Comparison of ENCODE assay signal across 16 cellular contexts in the genomic region with DNA sequence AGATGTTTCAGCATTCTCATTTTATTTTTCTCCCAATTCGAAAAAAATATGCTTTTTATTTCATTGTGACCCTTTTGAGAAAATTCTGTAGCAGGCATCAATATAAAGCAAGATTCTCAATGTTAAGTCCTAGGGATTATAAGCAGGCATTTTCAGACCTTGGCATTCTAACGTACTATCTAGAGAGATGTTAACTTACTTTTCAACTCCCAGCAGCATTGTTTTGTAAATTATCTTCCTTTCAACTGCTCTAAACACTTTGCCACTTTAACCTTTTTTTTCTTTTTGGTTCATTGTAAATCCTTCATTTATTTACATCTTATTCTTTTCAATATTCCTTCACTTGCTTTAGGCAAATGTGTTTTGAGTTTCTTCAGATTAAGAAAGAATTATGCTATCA.
"Had no signal": no experiment of that assay in that cellular context is flagged by ENCODE, and none has a peak within 500 bp of the region (broad histone marks: within the 10 kb centered on the region; RNA-seq: fewer than 3 reads in every experiment).

No MANE protein-coding gene starts in this region.

- ATAC-seq: activated CD8-positive, alpha-beta memory T cell treated with anti-CD3 and anti-CD28 coated beads, Interleukin-2, amount 10 ng/mL, durations not matched to agents 7 days and 5 days; activated T-cell treated with anti-CD3 and anti-CD28 coated beads, Interleukin-2, amount 50 U/mL, for 4 hours; left colon had no signal

- H3K4me3 Mint-ChIP-seq: activated CD8-positive, alpha-beta memory T cell treated with anti-CD3 and anti-CD28 coated beads, Interleukin-2, amount 10 ng/mL, durations not matched to agents 7 days and 5 days; activated naive CD8-positive, alpha-beta T cell treated with anti-CD3 and anti-CD28 coated beads, Interleukin-2, amount 10 ng/mL, durations not matched to agents 7 days and 5 days; activated T-cell treated with anti-CD3 and anti-CD28 coated beads, Interleukin-2, amount 50 U/mL, for 4 hours; T-helper 2 cell treated with Interferon-gamma antibody and Interleukin-4, amounts not matched to agents 5 μg/mL and 100 μg/mL, for 36 hours had no signal

- H3K27me3 Mint-ChIP-seq: activated CD8-positive, alpha-beta memory T cell treated with anti-CD3 and anti-CD28 coated beads, Interleukin-2, amount 10 ng/mL, durations not matched to agents 7 days and 5 days; activated naive CD8-positive, alpha-beta T cell treated with anti-CD3 and anti-CD28 coated beads, Interleukin-2, amount 10 ng/mL, durations not matched to agents 7 days and 5 days; progenitor cell of endocrine pancreas had no signal

- H3K9me3 Mint-ChIP-seq: activated naive CD8-positive, alpha-beta T cell treated with anti-CD3 and anti-CD28 coated beads, Interleukin-2, amount 10 ng/mL, durations not matched to agents 7 days and 5 days; T-helper 2 cell treated with Interferon-gamma antibody and Interleukin-4, amounts not matched to agents 5 μg/mL and 100 μg/mL, for 36 hours had no signal

- H3K36me3 Mint-ChIP-seq: activated CD8-positive, alpha-beta memory T cell treated with anti-CD3 and anti-CD28 coated beads, Interleukin-2, amount 10 ng/mL, durations not matched to agents 7 days and 5 days; activated naive CD8-positive, alpha-beta T cell treated with anti-CD3 and anti-CD28 coated beads, Interleukin-2, amount 10 ng/mL, durations not matched to agents 7 days and 5 days had no signal

- H3K4me1 Mint-ChIP-seq: activated CD8-positive, alpha-beta memory T cell treated with anti-CD3 and anti-CD28 coated beads, Interleukin-2, amount 10 ng/mL, durations not matched to agents 7 days and 5 days; activated naive CD8-positive, alpha-beta T cell treated with anti-CD3 and anti-CD28 coated beads, Interleukin-2, amount 10 ng/mL, durations not matched to agents 7 days and 5 days had no signal

- H3K27ac Mint-ChIP-seq: activated CD8-positive, alpha-beta memory T cell treated with anti-CD3 and anti-CD28 coated beads, Interleukin-2, amount 10 ng/mL, durations not matched to agents 7 days and 5 days; activated naive CD8-positive, alpha-beta T cell treated with anti-CD3 and anti-CD28 coated beads, Interleukin-2, amount 10 ng/mL, durations not matched to agents 7 days and 5 days; progenitor cell of endocrine pancreas; T-helper 2 cell treated with Interferon-gamma antibody and Interleukin-4, amounts not matched to agents 5 μg/mL and 100 μg/mL, for 36 hours had no signal

- DNase-seq: activated CD4-positive, alpha-beta T cell treated with anti-CD3 and anti-CD28 coated beads, Interleukin-2, amount 50 U/mL, for 48 hours; activated CD4-positive, CD25-positive, alpha-beta regulatory T cell treated with anti-CD3 and anti-CD28 coated beads, Interleukin-2, amount 50 U/mL, for 72 hours; activated CD8-positive, alpha-beta memory T cell treated with anti-CD3 and anti-CD28 coated beads, Interleukin-2, amount 10 ng/mL, durations not matched to agents 7 days and 5 days; activated gamma-delta T cell; activated naive CD8-positive, alpha-beta T cell treated with anti-CD3 and anti-CD28 coated beads, Interleukin-2, amount 10 ng/mL, durations not matched to agents 7 days and 5 days; activated T-cell treated with anti-CD3 and anti-CD28 coated beads, Interleukin-2, amount 50 U/mL, for 4 hours; central memory CD4-positive, alpha-beta T cell; effector memory CD4-positive, alpha-beta T cell; hypothalamus; left colon; SIG-M5; stimulated activated CD4-positive, alpha-beta T cell treated with anti-CD3 and anti-CD28 coated beads, Interleukin-12 subunit alpha, Interleukin-12 subunit beta, amount 100 ng/mL, for 4 hours; stimulated activated naive CD4-positive, alpha-beta T cell treated with Interleukin-2 at 50 U/mL for 16 hours; SW 1271 had no signal
